In the genomic region with DNA sequence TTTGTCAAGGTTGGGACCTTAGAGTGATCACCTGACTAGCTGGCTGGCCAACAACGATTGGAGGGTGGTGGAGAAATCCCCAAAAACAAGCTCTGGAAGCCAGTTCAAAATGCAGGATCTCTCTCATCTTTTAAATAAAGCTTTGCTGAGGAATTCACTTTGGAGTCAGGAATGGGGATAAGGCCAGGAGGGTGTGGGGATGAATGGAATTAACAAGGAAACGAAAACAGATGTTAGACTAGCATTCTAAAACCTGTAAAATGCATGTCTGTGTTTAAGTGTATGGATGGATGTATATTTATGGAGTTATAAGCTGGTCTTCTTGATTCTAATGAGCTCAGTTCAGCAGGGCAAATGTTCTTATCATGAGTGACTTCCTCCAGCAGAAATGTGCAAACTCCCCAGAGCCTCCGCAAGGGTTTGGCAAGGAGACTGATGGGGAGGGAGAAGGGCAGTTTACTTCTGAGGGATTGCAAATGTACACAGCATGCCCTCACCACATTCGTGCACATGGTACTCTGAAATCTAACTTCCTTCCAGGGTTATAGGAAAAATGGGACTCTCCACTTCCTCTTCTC, we compare ENCODE assay signal across 31 cellular contexts.
DNase-seq lines count a peak whose midpoint lies in the region; ATAC-seq, FAIRE-seq and TF ChIP-seq lines count a peak whose summit lies in the region.
"Had no signal": no experiment of that assay in that cellular context is flagged by ENCODE, and none has a peak within 500 bp of the region (broad histone marks: within the 10 kb centered on the region; RNA-seq: fewer than 3 reads in every experiment).

No MANE protein-coding gene starts in this region.

- no peaks in the 10 kb centered on the region for H3K27me3 Mint-ChIP-seq in stimulated activated memory B cell treated with anti-CD40 and anti-IgM and Interleukin-4, amounts not matched to agents 10 μg/mL and 1 μg/mL and 100 μg/mL, for 72 hours

- H3K9me3 Mint-ChIP-seq in stimulated activated memory B cell treated with anti-CD40 and anti-IgM and Interleukin-4, amounts not matched to agents 10 μg/mL and 1 μg/mL and 100 μg/mL, for 72 hours = no peaks in the 10 kb centered on the region
- H3K9me3 Mint-ChIP-seq: activated CD4-positive, alpha-beta T cell treated with anti-CD3 and anti-CD28 coated beads, Interleukin-2, amount 10 ng/mL, durations not matched to agents 24 days and 14 days; activated T-cell treated with anti-CD3 and anti-CD28 coated beads, Interleukin-2, amount 50 U/mL, for 24 hours; central memory CD8-positive, alpha-beta T cell; dendritic cell treated with granulocyte-macrophage colony-stimulating factor and Interleukin-4, amounts not matched to agents 40 ng/mL and 50 ng/mL, for 4 days had no signal

- no peaks in the 10 kb centered on the region for H3K9me2 ChIP-seq in hepatocyte (replicated peaks; ENCODE audit: insufficient read depth)

- 34% methylated on average over 4 of the region's 4 CpGs for WGBS in hepatocyte (ENCODE audit: low lambda C conversion rate, missing lambda C conversion rate)
- WGBS in pancreas, 2 donors = 37 to 38% methylated on average over 4 of the region's 4 CpGs

- no peaks in the 10 kb centered on the region for H3K9me3 ChIP-seq in hepatocyte (ENCODE audit: low read depth)
- no peaks in the 10 kb centered on the region for H3K9me3 ChIP-seq in pancreas
- H3K9me3 ChIP-seq: Caco-2, gastrocnemius medialis, right lobe of liver, SJCRH30, stomach, thyroid gland, uterus had no signal

- H2AFZ ChIP-seq in hepatocyte = no peak overlapping the region

- H3K36me3 Mint-ChIP-seq in stimulated activated memory B cell treated with anti-CD40 and anti-IgM and Interleukin-4, amounts not matched to agents 10 μg/mL and 1 μg/mL and 100 μg/mL, for 72 hours = no peaks in the 10 kb centered on the region
- H3K36me3 Mint-ChIP-seq: CD14-positive monocyte had no signal

- DNase-seq in AG08396 (ENCODE audit: low spot score) (peak; percentile 18), GM03348 (ENCODE audit: low spot score) (peak; percentile 59), dedifferentiated amniotic fluid mesenchymal stem cell (ENCODE audit: extremely low spot score) (peak; percentile 50), hepatocyte (ENCODE audit: low spot score) (no peak), NCI-H1417 (lab: John Stamatoyannopoulos, UW) (no peak), OCI-M2 (lab: John Stamatoyannopoulos, UW; ENCODE audit: unreplicated experiment) (no peak), pancreas (no peak)
- DNase-seq: activated CD4-positive, alpha-beta T cell treated with anti-CD3 and anti-CD28 coated beads, Interleukin-2, amount 10 ng/mL, durations not matched to agents 24 days and 14 days; activated gamma-delta T cell treated with Interleukin-2 at 50 U/mL for 16 hours; activated T-cell treated with anti-CD3 and anti-CD28 coated beads, Interleukin-2, amount 50 U/mL, for 24 hours; Caco-2; gastrocnemius medialis; hypothalamus; Karpas-422; NCI-H146; NCI-H446; NCI-H748 treated with DMSO at 0.1 percent for 48 hours; right lobe of liver; SJCRH30; stomach; T1000; thyroid gland; uterus had no signal

- no peaks in the 10 kb centered on the region for H3K79me2 ChIP-seq in hepatocyte

- peak overlapping the region; percentile 18 for H3K4me2 ChIP-seq in hepatocyte

- no peak for ATAC-seq in pancreas
- ATAC-seq in stimulated activated memory B cell treated with anti-CD40 and anti-IgM and Interleukin-4, amounts not matched to agents 10 μg/mL and 1 μg/mL and 100 μg/mL, for 72 hours = no peak
- ATAC-seq: gastrocnemius medialis, HCT116, HepG2, right lobe of liver had no signal

- no peaks in the 10 kb centered on the region for H4K20me1 ChIP-seq in hepatocyte (ENCODE audit: insufficient read depth, poor library complexity, severe bottlenecking)

- H3K4me3 ChIP-seq in hepatocyte (no peak overlapping the region), pancreas (no peak overlapping the region)
- H3K4me3 ChIP-seq: gastrocnemius medialis, right lobe of liver, SJCRH30, stomach, thyroid gland, uterus had no signal

- H3K27ac Mint-ChIP-seq in stimulated activated memory B cell treated with anti-CD40 and anti-IgM and Interleukin-4, amounts not matched to agents 10 μg/mL and 1 μg/mL and 100 μg/mL, for 72 hours = no peak overlapping the region
- H3K27ac Mint-ChIP-seq: activated CD4-positive, alpha-beta T cell treated with anti-CD3 and anti-CD28 coated beads, Interleukin-2, amount 10 ng/mL, durations not matched to agents 24 days and 14 days; activated T-cell treated with anti-CD3 and anti-CD28 coated beads, Interleukin-2, amount 50 U/mL, for 24 hours; CD14-positive monocyte; dendritic cell treated with granulocyte-macrophage colony-stimulating factor and Interleukin-4, amounts not matched to agents 40 ng/mL and 50 ng/mL, for 4 days had no signal

- H3K27ac ChIP-seq in hepatocyte (peak overlapping the region; percentile 68), pancreas (no peak overlapping the region)
- H3K27ac ChIP-seq: right lobe of liver, SJCRH30, thyroid gland, uterus had no signal

- FAIRE-seq in pancreas (lab: Jason Lieb, UNC) = no peak
- FAIRE-seq: G401.6, HepG2, RCC 7860 had no signal

- no peak for TF ChIP-seq CTCF in hepatocyte (IDR thresholded peaks at IDR 0.05; ENCODE audit: poor library complexity)
- no peak for TF ChIP-seq CTCF in pancreas (IDR thresholded peaks at IDR 0.05)

- intact Hi-C loops in pancreas (cut with DNase I) = no loop called here

- H3K4me3 Mint-ChIP-seq in stimulated activated memory B cell treated with anti-CD40 and anti-IgM and Interleukin-4, amounts not matched to agents 10 μg/mL and 1 μg/mL and 100 μg/mL, for 72 hours = no peak overlapping the region
- H3K4me3 Mint-ChIP-seq: activated CD4-positive, alpha-beta T cell treated with anti-CD3 and anti-CD28 coated beads, Interleukin-2, amount 10 ng/mL, durations not matched to agents 24 days and 14 days; activated T-cell treated with anti-CD3 and anti-CD28 coated beads, Interleukin-2, amount 50 U/mL, for 24 hours; CD14-positive monocyte; central memory CD8-positive, alpha-beta T cell; dendritic cell treated with granulocyte-macrophage colony-stimulating factor and Interleukin-4, amounts not matched to agents 40 ng/mL and 50 ng/mL, for 4 days had no signal

- no peaks in the 10 kb centered on the region for H3K36me3 ChIP-seq in hepatocyte (replicated peaks; ENCODE audit: insufficient read depth, low read depth)
- H3K36me3 ChIP-seq in pancreas = no peaks in the 10 kb centered on the region
- H3K36me3 ChIP-seq: gastrocnemius medialis, right lobe of liver, SJCRH30, stomach, thyroid gland, uterus had no signal

- H3K4me1 ChIP-seq in hepatocyte (ENCODE audit: insufficient read depth) (peaks cover 37% of the 10 kb centered on the region), pancreas (no peaks in the 10 kb centered on the region)
- H3K4me1 ChIP-seq: right lobe of liver, uterus had no signal

- no peaks in the 10 kb centered on the region for H3K4me1 Mint-ChIP-seq in stimulated activated memory B cell treated with anti-CD40 and anti-IgM and Interleukin-4, amounts not matched to agents 10 μg/mL and 1 μg/mL and 100 μg/mL, for 72 hours
- H3K4me1 Mint-ChIP-seq: activated CD4-positive, alpha-beta T cell treated with anti-CD3 and anti-CD28 coated beads, Interleukin-2, amount 10 ng/mL, durations not matched to agents 24 days and 14 days; CD14-positive monocyte; central memory CD8-positive, alpha-beta T cell had no signal

- no peaks in the 10 kb centered on the region for H3K27me3 ChIP-seq in hepatocyte
- H3K27me3 ChIP-seq in pancreas = no peaks in the 10 kb centered on the region
- H3K27me3 ChIP-seq: gastrocnemius medialis, right lobe of liver, SJCRH30, stomach, thyroid gland, uterus had no signal

Comparison
In these comparisons a context has a peak if more than half of its experiments do, and no peak if none do; other contexts are left out.
1. DNase-seq: peak in AG08396 (single experiment), GM03348 (single experiment) and dedifferentiated amniotic fluid mesenchymal stem cell (single experiment); none in hepatocyte (single experiment), NCI-H1417 (0 of 3), OCI-M2 (single experiment) and pancreas (0 of 6).